ENCODE assay signal across 1 cellular context in the genomic region with DNA sequence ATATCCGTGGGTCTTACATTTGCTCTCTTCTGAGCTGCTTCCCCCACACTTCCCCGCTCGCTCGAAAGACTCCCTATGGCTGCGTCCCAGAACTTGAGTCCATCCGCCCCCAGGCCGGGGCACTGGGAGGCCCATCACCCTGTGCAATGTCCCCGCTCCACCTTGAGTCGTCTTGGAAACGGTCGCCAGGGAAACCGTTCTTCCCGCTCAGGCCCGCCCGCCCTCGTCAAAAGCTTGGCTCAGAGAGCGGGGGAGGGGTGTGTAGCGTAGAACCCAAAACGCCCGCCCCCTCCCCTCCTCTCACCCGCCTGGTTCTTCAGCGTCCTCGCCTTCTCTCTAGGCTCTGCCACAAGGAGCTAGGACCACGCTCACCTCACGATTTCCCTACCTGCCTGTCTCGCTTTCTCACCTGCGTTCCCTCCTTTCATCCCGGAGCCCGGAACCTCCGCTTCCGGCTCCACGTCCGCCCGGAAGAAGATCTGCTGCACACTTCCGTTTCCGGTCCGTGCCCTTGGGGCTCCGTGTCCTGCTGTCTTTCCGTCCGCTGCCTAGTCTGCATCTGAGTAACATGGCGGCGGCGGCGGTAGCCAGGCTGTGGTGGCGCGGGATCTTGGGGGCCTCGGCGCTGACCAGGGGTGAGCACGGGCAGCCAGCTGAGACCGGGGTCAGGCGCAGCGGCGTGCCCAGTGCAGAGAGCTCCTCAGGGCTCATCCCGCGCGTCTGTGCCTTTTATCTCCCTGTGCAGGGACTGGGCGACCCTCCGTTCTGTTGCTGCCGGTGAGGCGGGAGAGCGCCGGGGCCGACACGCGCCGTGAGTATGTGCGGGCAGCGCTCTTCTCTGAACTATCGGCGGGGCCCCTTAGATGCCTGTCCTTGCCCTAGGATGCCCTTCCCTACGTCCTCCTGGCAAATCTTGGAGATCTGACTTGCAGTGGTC.
TF ChIP-seq lines count a peak whose summit lies in the region.

TSS of gene KBTBD4 (minus strand) at position 447 of the 937 bp plus-strand sequence. CDS start at position 428, 19 bp downstream.
TSS of gene NDUFS3 (plus strand) at position 551 of the 937 bp plus-strand sequence. CDS start at position 569, 18 bp downstream.

TF ChIP-seq in H1, 55 proteins besides CTCF, POLR2A, EP300 and RAD21 (continued from another document):
- peak in 1 of 2 experiments; percentile 94; a peak in 1 of 4 replicates for TF ChIP-seq HDAC2 (IDR thresholded peaks at IDR 0.05; ENCODE audit: borderline replicate concordance in 1 of 2, low read depth in 2 of 2, low read length in 2 of 2)
- no peak for TF ChIP-seq RXRA (IDR thresholded peaks at IDR 0.05; ENCODE audit: insufficient read depth, low read depth, low read length)
- TF ChIP-seq TAF7 (optimal IDR thresholded peaks at IDR 0.05; ENCODE audit: borderline replicate concordance, low read depth, low read length) = peak; percentile 96
